Comparison of ENCODE assay signal across 20 cellular contexts in genomic region chr9:73853547-73853946, GRCh38.
DNase-seq lines count a peak whose midpoint lies in the region; ATAC-seq, FAIRE-seq and TF ChIP-seq lines count a peak whose summit lies in the region.
"Had no signal": no experiment of that assay in that cellular context is flagged by ENCODE, and none has a peak within 500 bp of the region (broad histone marks: within the 10 kb centered on the region; RNA-seq: fewer than 3 reads in every experiment).

No MANE protein-coding gene starts in this region.

- FAIRE-seq in H54 (lab: Jason Lieb, UNC) (peak; percentile 11), K562 (lab: Jason Lieb, UNC) (no peak)
- FAIRE-seq: G401.6, GM12892, GM19239, H1 had no signal

- H3K27ac ChIP-seq in KMS-11 (no peak overlapping the region), K562 (ENCODE audit: extremely low read depth, low read depth, low read length) (no peak overlapping the region)
- H3K27ac ChIP-seq: BLaER1, C4-2B, GM23248 had no signal

- H3K79me2 ChIP-seq in KMS-11 (ENCODE audit: insufficient read depth, low read depth) (no peaks in the 10 kb centered on the region), K562 (ENCODE audit: control insufficient read depth, insufficient read depth, low read length) (no peaks in the 10 kb centered on the region)

- H3K4me1 ChIP-seq in KMS-11 (ENCODE audit: low read depth, poor library complexity, severe bottlenecking), result peaks cover 15% of the 10 kb centered on the region
- H3K4me1 ChIP-seq in K562 (replicated peaks in 1 of 2; ENCODE audit: control insufficient read depth in 2 of 2, insufficient read depth in 2 of 2, low read length in 2 of 2), result no peaks in the 10 kb centered on the region
- H3K4me1 ChIP-seq: BLaER1, Caco-2, HAP-1 had no signal

- no peaks in the 10 kb centered on the region for H3K27me3 ChIP-seq in KMS-11 (ENCODE audit: insufficient read depth, low read depth)
- H3K27me3 ChIP-seq in K562 (ENCODE audit: control insufficient read depth in 2 of 2, insufficient read depth in 2 of 2, low read length in 2 of 2), result no peaks in the 10 kb centered on the region
- H3K27me3 ChIP-seq: BLaER1 had no signal

- POLR2A ChIA-PET in K562 (lab: Yijun Ruan, JAX), result no interaction called here

- H3K4me3 ChIP-seq in KMS-11 (IDR thresholded peaks at IDR 0.05; ENCODE audit: insufficient read depth, low read depth, low read length), result no peak overlapping the region
- no peak overlapping the region for H3K4me3 ChIP-seq in K562
- H3K4me3 ChIP-seq: BLaER1, GM23248, HAP-1 had no signal

- no peak for TF ChIP-seq CTCF in KMS-11 (conservative IDR thresholded peaks at IDR 0.05; ENCODE audit: low read depth, low read length)
- TF ChIP-seq CTCF in K562 (IDR thresholded peaks at IDR 0.05 in 2 of 3, conservative IDR thresholded peaks at IDR 0.05 in 1 of 3; ENCODE audit: insufficient read depth in 2 of 3, low read depth in 1 of 3, low read length in 3 of 3), result no peak

- H4K20me1 ChIP-seq in KMS-11 (ENCODE audit: insufficient read depth), result no peaks in the 10 kb centered on the region
- no peaks in the 10 kb centered on the region for H4K20me1 ChIP-seq in K562 (replicated peaks; ENCODE audit: control insufficient read depth, insufficient read depth, low read length)
- H4K20me1 ChIP-seq: BLaER1 had no signal

- TF ChIP-seq POLR2A in H54 (IDR thresholded peaks at IDR 0.05; ENCODE audit: low read depth, low read length) (no peak), K562 (conservative IDR thresholded peaks at IDR 0.05) (no peak)

- no peak overlapping the region for H2AFZ ChIP-seq in KMS-11 (ENCODE audit: low read depth)
- no peak overlapping the region for H2AFZ ChIP-seq in K562 (ENCODE audit: low read depth, low read length)
- H2AFZ ChIP-seq: GM23248 had no signal

- H3K36me3 ChIP-seq in KMS-11 (ENCODE audit: insufficient read depth), result no peaks in the 10 kb centered on the region
- no peaks in the 10 kb centered on the region for H3K36me3 ChIP-seq in K562 (ENCODE audit: control insufficient read depth, insufficient read depth, low read length)
- H3K36me3 ChIP-seq: BLaER1, HAP-1 had no signal

- CTCF ChIA-PET in K562 (lab: Yijun Ruan, JAX; ENCODE audit: low intra/inter-chr PET ratio), result no interaction called here

- TF ChIP-seq EP300 in K562 (IDR thresholded peaks at IDR 0.05; ENCODE audit: low read length), result no peak

- WGBS in K562 (ENCODE audit: insufficient coverage, low coverage, missing lambda C conversion rate), result 28% methylated on average over 3 of the region's 3 CpGs

- no peaks in the 10 kb centered on the region for H3K9me1 ChIP-seq in K562 (ENCODE audit: control insufficient read depth, insufficient read depth, low read length)

- intact Hi-C loops in K562 (cut with micrococcal nuclease), result no loop called here

- no peak for TF ChIP-seq RAD21 in K562 (CRISPR knock-in tag; conservative IDR thresholded peaks at IDR 0.05 in 1 of 2, IDR thresholded peaks at IDR 0.05 in 1 of 2)

- no TSS peak for BruUV-seq in K562 (replicated peaks; lab: Mats Ljungman, UMichigan)

- ATAC-seq in K562, result no peak
- ATAC-seq: CD8-positive, alpha-beta T cell had no signal

- DNase-seq in H54 (ENCODE audit: insufficient read length, low spot score), result no peak
- DNase-seq in K562 (ENCODE audit: extremely low read depth in 1 of 4, low spot score in 3 of 4), result no peak
- DNase-seq in foreskin melanocyte, result no peak
- no peak for DNase-seq in NCI-H2029 (lab: John Stamatoyannopoulos, UW)
- no peak for DNase-seq in H4 (ENCODE audit: low spot score)
- DNase-seq: Caco-2; CD4-positive, CD25-positive, alpha-beta regulatory T cell; CD8-positive, alpha-beta T cell; DMS153; DND-41; GM23248; HFFc6 had no signal

- in situ Hi-C loops in K562 (cut with MboI), result no loop called here

- peak overlapping the region; percentile 10; the same call in 1 of the 2 replicates for H3K4me2 ChIP-seq in KMS-11
- H3K4me2 ChIP-seq in K562 (ENCODE audit: insufficient read depth, low read length), result no peak overlapping the region
- H3K4me2 ChIP-seq: BLaER1 had no signal

- H3K9ac ChIP-seq in KMS-11 (no peak overlapping the region), K562 (ENCODE audit: insufficient read depth in 1 of 2, low read depth in 2 of 2, low read length in 2 of 2) (no peak overlapping the region)
- H3K9ac ChIP-seq: BLaER1, GM23248 had no signal

- no peaks in the 10 kb centered on the region for H3K9me3 ChIP-seq in K562 (replicated peaks; ENCODE audit: control insufficient read depth, insufficient read depth, low read depth, low read length)
- H3K9me3 ChIP-seq: BLaER1, Caco-2, HAP-1 had no signal

TF ChIP-seq in K562, 482 proteins besides CTCF, POLR2A, EP300 and RAD21:
- TF ChIP-seq ZFPM2 (CRISPR knock-in tag; IDR thresholded peaks at IDR 0.05) (no peak), NR2F6 (CRISPR knock-in tag; IDR thresholded peaks at IDR 0.05) (no peak), IFI16 (CRISPR knock-in tag; IDR thresholded peaks at IDR 0.05) (no peak), L3MBTL2 (IDR thresholded peaks at IDR 0.05) (no peak), HEY1 (CRISPR knock-in tag; IDR thresholded peaks at IDR 0.05; ENCODE audit: borderline replicate concordance) (no peak), NUFIP1 (IDR thresholded peaks at IDR 0.05; ENCODE audit: partially characterized antibody) (no peak), DIDO1 (tag; IDR thresholded peaks at IDR 0.05; ENCODE audit: low read depth) (no peak), RBM17 (IDR thresholded peaks at IDR 0.05; ENCODE audit: borderline replicate concordance, low read depth, low read length) (no peak), C11orf30 (IDR thresholded peaks at IDR 0.05; ENCODE audit: low read depth) (peak; percentile 25; the same call in 1 of the 2 replicates), MYBL2 (IDR thresholded peaks at IDR 0.05; ENCODE audit: low read depth) (no peak), MYBL2 (CRISPR knock-in tag; IDR thresholded peaks at IDR 0.05; ENCODE audit: borderline replicate concordance) (no peak), HIVEP1 (CRISPR knock-in tag; IDR thresholded peaks at IDR 0.05) (no peak), SRSF1 (IDR thresholded peaks at IDR 0.05; ENCODE audit: low read depth, low read length) (no peak), CBX3 (IDR thresholded peaks at IDR 0.05; ENCODE audit: borderline replicate concordance in 1 of 2, low read length in 2 of 2) (no peak), MAFG (tag; conservative IDR thresholded peaks at IDR 0.05) (0 out of 2 replicates have a peak, but pooled peaks have one; percentile 10), ZNF146 (CRISPR knock-in tag; IDR thresholded peaks at IDR 0.05; ENCODE audit: unreplicated experiment) (no peak)
- TF ChIP-seq, protein P1, sequence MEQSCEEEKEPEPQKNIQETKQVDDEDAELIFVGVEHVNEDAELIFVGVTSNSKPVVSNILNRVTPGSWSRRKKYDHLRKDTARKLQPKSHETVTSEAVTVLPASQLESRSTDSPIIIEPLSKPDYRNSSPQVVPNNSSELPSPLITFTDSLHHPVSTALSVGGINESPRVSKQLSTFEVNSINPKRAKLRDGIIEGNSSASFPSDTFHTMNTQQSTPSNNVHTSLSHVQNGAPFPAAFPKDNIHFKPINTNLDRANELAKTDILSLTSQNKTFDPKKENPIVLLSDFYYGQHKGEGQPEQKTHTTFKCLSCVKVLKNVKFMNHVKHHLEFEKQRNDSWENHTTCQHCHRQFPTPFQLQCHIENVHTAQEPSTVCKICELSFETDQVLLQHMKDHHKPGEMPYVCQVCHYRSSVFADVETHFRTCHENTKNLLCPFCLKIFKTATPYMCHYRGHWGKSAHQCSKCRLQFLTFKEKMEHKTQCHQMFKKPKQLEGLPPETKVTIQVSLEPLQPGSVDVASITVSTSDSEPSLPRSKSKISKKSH (CRISPR knock-in tag; IDR thresholded peaks at IDR 0.05), result no peak
TF ChIP-seq in K562: peak in this region for 2.
